Comparison of ENCODE assay signal across 16 cellular contexts in genomic region chr5:37938086-37938852, GRCh38.
"Had no signal": no experiment of that assay in that cellular context is flagged by ENCODE, and none has a peak within 500 bp of the region (broad histone marks: within the 10 kb centered on the region; RNA-seq: fewer than 3 reads in every experiment).

No MANE protein-coding gene starts in this region.

- DNase-seq: activated CD4-positive, alpha-beta T cell treated with anti-CD3 and anti-CD28 coated beads for 48 hours; activated CD8-positive, alpha-beta T cell treated with anti-CD3 and anti-CD28 coated beads for 36 hours; activated effector memory CD4-positive, alpha-beta T cell treated with anti-CD3 and anti-CD28 coated beads, Interleukin-2, amount 50 U/mL, for 16 hours; activated T-cell treated with anti-CD3 and anti-CD28 coated beads, Interleukin-2, amount 50 U/mL, for 4 hours; caudate nucleus; colonic mucosa; heart right ventricle; left ventricle myocardium inferior; mesenchymal stem cell; natural killer cell; occipital lobe; stimulated activated CD4-positive, alpha-beta T cell treated with anti-CD3 and anti-CD28 coated beads, Interleukin-15, amount 100 ng/mL, for 24 hours; stimulated activated CD4-positive, alpha-beta T cell treated with anti-CD3 and anti-CD28 coated beads, Interleukin-4, amount 100 ng/mL, for 1 hour; stimulated activated naive B cell treated with anti-CD40 and anti-IgM and Interleukin-4, amounts not matched to agents 10 μg/mL and 1 μg/mL and 100 μg/mL, for 72 hours; tibial artery; uterus had no signal
